ENCODE assay signal across 8 cellular contexts in the genomic region with DNA sequence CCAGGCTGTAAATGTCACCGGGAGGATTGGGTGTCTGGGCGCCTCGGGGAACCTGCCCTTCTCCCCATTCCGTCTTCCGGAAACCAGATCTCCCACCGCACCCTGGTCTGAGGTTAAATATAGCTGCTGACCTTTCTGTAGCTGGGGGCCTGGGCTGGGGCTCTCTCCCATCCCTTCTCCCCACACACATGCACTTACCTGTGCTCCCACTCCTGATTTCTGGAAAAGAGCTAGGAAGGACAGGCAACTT. TPM values are rescaled to one million over a fixed set of nuclear protein-coding genes. Genes with fewer than 3 reads are reported as not detected.
A peak's percentile ranks its signal among the peaks of the same experiment; 100 is the strongest.
DNase-seq lines count a peak whose midpoint lies in the region; ATAC-seq, FAIRE-seq and TF ChIP-seq lines count a peak whose summit lies in the region.

No MANE protein-coding gene starts in this region.

- H3K36me3 Mint-ChIP-seq in CD4-positive, alpha-beta T cell (ENCODE audit: low read depth): peaks cover 77% of the 10 kb centered on the region

- BruUV-seq in PC-9 (replicated peaks; lab: Mats Ljungman, UMichigan) (no TSS peak), endothelial cell of umbilical vein (replicated peaks; lab: Mats Ljungman, UMichigan) (no TSS peak)

- peaks cover 68% of the 10 kb centered on the region for H3K4me1 Mint-ChIP-seq in CD4-positive, alpha-beta T cell (ENCODE audit: low read depth)

- H3K4me3 ChIP-seq in PC-9 (peak overlapping the region; percentile 97), endothelial cell of umbilical vein (replicated peaks in 1 of 3; ENCODE audit: insufficient read depth in 1 of 3, low read depth in 1 of 3, low read length in 3 of 3) (peak overlapping the region; percentile 68 to 70 (median 68)), neutrophil (ENCODE audit: low read depth in 1 of 2, low read length in 1 of 2) (peak overlapping the region; percentile 72 to 96)

- CTCF ChIA-PET in CD4-positive, alpha-beta T cell (lab: Charles Lee): interaction anchor here (0.8 to 4.5 kb wide), 8 partner anchors 18 to 340 kb away, joined by 3 to 31 read pairs (median 4); partner anchors contain the start of genes MRPL51 and VAMP1
- CTCF ChIA-PET in PC-9 (lab: Charles Lee) (no interaction called here), endothelial cell of umbilical vein (lab: Charles Lee) (interaction anchor here (1.4 to 4.5 kb wide), 4 partner anchors 22 to 112 kb away, joined by 3 to 61 read pairs (median 6); no protein-coding TSS in a partner anchor)

- H3K9ac ChIP-seq in endothelial cell of umbilical vein (replicated peaks; ENCODE audit: extremely low read depth, insufficient read depth, low read length): peak overlapping the region; percentile 96

- H3K9me3 Mint-ChIP-seq in CD4-positive, alpha-beta T cell: no peaks in the 10 kb centered on the region

- H3K9me3 ChIP-seq in CD4-positive, alpha-beta T cell (ENCODE audit: control insufficient read depth, low read length): no peaks in the 10 kb centered on the region
- no peaks in the 10 kb centered on the region for H3K9me3 ChIP-seq in PC-9 (ENCODE audit: insufficient read depth, low read depth)
- H3K9me3 ChIP-seq in endothelial cell of umbilical vein (replicated peaks; ENCODE audit: control insufficient read depth, insufficient read depth, low read length): no peaks in the 10 kb centered on the region
- H3K9me3 ChIP-seq in neutrophil: no peaks in the 10 kb centered on the region

- H3K27ac ChIP-seq in CD4-positive, alpha-beta T cell (ENCODE audit: low read depth, low read length): peak overlapping the region; percentile 93
- H3K27ac ChIP-seq in PC-9: peak overlapping the region; percentile 83
- H3K27ac ChIP-seq in endothelial cell of umbilical vein (ENCODE audit: insufficient read depth, low read depth, low read length): peak overlapping the region; percentile 73
- peak overlapping the region; percentile 97 for H3K27ac ChIP-seq in neutrophil

- no peak for ATAC-seq in CD4-positive, alpha-beta T cell (ENCODE audit: poor library complexity)
- no peak for ATAC-seq in GM19455 (IDR thresholded peaks at IDR 0.05; ENCODE audit: unreplicated experiment)
- no peak for ATAC-seq in HG02571 (IDR thresholded peaks at IDR 0.05; ENCODE audit: unreplicated experiment)

- no peak for DNase-seq in CD4-positive, alpha-beta T cell
- DNase-seq in PC-9 (no peak), endothelial cell of umbilical vein (ENCODE audit: low read depth, low spot score) (no peak), D721Med (ENCODE audit: insufficient read length, low spot score) (no peak)
- no peak for DNase-seq in activated CD4-positive, CD25-positive, alpha-beta regulatory T cell treated with anti-CD3 and anti-CD28 coated beads, Interleukin-2, amount 50 U/mL, for 72 hours

- H3K9me2 ChIP-seq in PC-9 (ENCODE audit: insufficient read depth): no peaks in the 10 kb centered on the region

- peaks cover 93% of the 10 kb centered on the region for H3F3A ChIP-seq in PC-9 (ENCODE audit: insufficient read depth, low read depth)

- peak overlapping the region; percentile 96 for H3K4me3 Mint-ChIP-seq in CD4-positive, alpha-beta T cell

- H3K4me1 ChIP-seq in PC-9 (replicated peaks; ENCODE audit: insufficient read depth) (peaks cover 50% of the 10 kb centered on the region), endothelial cell of umbilical vein (ENCODE audit: control insufficient read depth, extremely low read depth, insufficient read depth, low read length) (peaks cover 41% of the 10 kb centered on the region), neutrophil (ENCODE audit: control insufficient read depth in 1 of 2, insufficient read depth in 1 of 2, low read depth in 1 of 2, low read length in 1 of 2) (peaks cover 77 to 79% of the 10 kb centered on the region in 2 experiments)

- intact Hi-C loops in CD4-positive, alpha-beta T cell (cut with DNase I, micrococcal nuclease): loop anchor here (1.0 to 5.0 kb wide), 4 partner anchors 65 to 213 kb away; partner anchors contain the start of gene VAMP1 (in 2 of the 2)
- intact Hi-C loops in PC-9 (cut with micrococcal nuclease; ENCODE audit: unreplicated experiment): loop anchor here (10.0 kb wide), 3 partner anchors 321 to 551 kb away; no protein-coding TSS in a partner anchor
- intact Hi-C loops in endothelial cell of umbilical vein (cut with micrococcal nuclease): loop anchor here (1.0 to 2.0 kb wide), 3 partner anchors 19 to 213 kb away; no protein-coding TSS in a partner anchor

- no peak for TF ChIP-seq POLR2A in endothelial cell of umbilical vein (IDR thresholded peaks at IDR 0.05; ENCODE audit: low read depth, low read length)

- peaks cover 55% of the 10 kb centered on the region for H3K79me2 ChIP-seq in PC-9 (ENCODE audit: low read depth)
- H3K79me2 ChIP-seq in endothelial cell of umbilical vein (ENCODE audit: control insufficient read depth, insufficient read depth, low read length): peaks cover 31% of the 10 kb centered on the region

- H4K20me1 ChIP-seq in PC-9 (ENCODE audit: insufficient read depth) (peaks cover 45% of the 10 kb centered on the region), endothelial cell of umbilical vein (replicated peaks; ENCODE audit: control insufficient read depth, extremely low read depth, insufficient read depth, low read length) (no peaks in the 10 kb centered on the region)

- H2AFZ ChIP-seq in PC-9 (no peak overlapping the region), endothelial cell of umbilical vein (ENCODE audit: low read depth, low read length) (no peak overlapping the region)

- H3K4me2 ChIP-seq in PC-9 (peak overlapping the region; percentile 96), endothelial cell of umbilical vein (ENCODE audit: insufficient read depth, low read length) (peak overlapping the region; percentile 60)

- H3K36me3 ChIP-seq in PC-9 (ENCODE audit: low read depth) (peaks cover 42% of the 10 kb centered on the region), endothelial cell of umbilical vein (ENCODE audit: control insufficient read depth in 2 of 2, extremely low read depth in 1 of 2, insufficient read depth in 2 of 2, low read length in 2 of 2) (peaks cover 21 to 30% of the 10 kb centered on the region in 2 experiments), neutrophil (peaks cover 57% of the 10 kb centered on the region)

- H3K27ac Mint-ChIP-seq in CD4-positive, alpha-beta T cell: peak overlapping the region; percentile 90

- POLR2A ChIA-PET in CD4-positive, alpha-beta T cell (lab: Charles Lee): interaction anchor here (0.5 to 6.5 kb wide), 19 partner anchors 17 to 408 kb away, joined by 3 to 58 read pairs (median 3); partner anchors contain the start of genes C12orf57, CD27, COPS7A and MRPL51
- POLR2A ChIA-PET in PC-9 (lab: Charles Lee; ENCODE audit: unreplicated experiment): interaction anchor here (0.6 to 0.7 kb wide), 4 partner anchors 12 to 679 kb away, joined by 3 to 5 read pairs (median 4); no protein-coding TSS in a partner anchor
- POLR2A ChIA-PET in endothelial cell of umbilical vein (lab: Charles Lee): interaction anchor here (1.4 to 2.4 kb wide), 2 partner anchors 14 to 18 kb away, joined by 7 to 14 read pairs; no protein-coding TSS in a partner anchor

- TF ChIP-seq CTCF in CD4-positive, alpha-beta T cell (IDR thresholded peaks at IDR 0.05): no peak
- no peak for TF ChIP-seq CTCF in PC-9 (conservative IDR thresholded peaks at IDR 0.05)
- no peak for TF ChIP-seq CTCF in endothelial cell of umbilical vein (IDR thresholded peaks at IDR 0.05; ENCODE audit: extremely low read depth in 1 of 2, insufficient read depth in 1 of 2, low read depth in 1 of 2, low read length in 2 of 2)
- no peak for TF ChIP-seq CTCF in neutrophil (IDR thresholded peaks at IDR 0.05)
- no peak for TF ChIP-seq CTCF in D721Med (IDR thresholded peaks at IDR 0.05; ENCODE audit: insufficient read depth, missing control alignments)

- FAIRE-seq in endothelial cell of umbilical vein (lab: Jason Lieb, UNC) (no peak), D721Med (lab: Jason Lieb, UNC) (no peak)

- no peaks in the 10 kb centered on the region for H3K9me1 ChIP-seq in endothelial cell of umbilical vein (replicated peaks; ENCODE audit: control insufficient read depth, extremely low read depth, insufficient read depth, low read length)

- dilution Hi-C loops in endothelial cell of umbilical vein (cut with MboI; ENCODE audit: extremely low pct_ligation_motif_present, low sequenced_read_pairs): no loop called here

- no peaks in the 10 kb centered on the region for H3K27me3 ChIP-seq in CD4-positive, alpha-beta T cell (ENCODE audit: control insufficient read depth, insufficient read depth, low read length)
- no peaks in the 10 kb centered on the region for H3K27me3 ChIP-seq in PC-9 (ENCODE audit: insufficient read depth, low read depth)
- H3K27me3 ChIP-seq in endothelial cell of umbilical vein (ENCODE audit: control insufficient read depth in 2 of 2, insufficient read depth in 2 of 2, low read length in 2 of 2): no peaks in the 10 kb centered on the region
- no peaks in the 10 kb centered on the region for H3K27me3 ChIP-seq in neutrophil

- H3K27me3 Mint-ChIP-seq in CD4-positive, alpha-beta T cell: no peaks in the 10 kb centered on the region

RNA-seq across cellular contexts. Expression of gene GAPDH, which starts 1.3 kb away (rescaled TPM):
- total RNA-seq in CD4-positive, alpha-beta T cell: 100 to 1,000 TPM; 498 to 508 TPM
- 6,143 and 8,169 TPM in 2 replicates for total RNA-seq in PC-9 (2021)
- total RNA-seq in endothelial cell of umbilical vein: 4,245 and 4,648 TPM in 2 replicates
- 8,748 and 10,370 TPM in 2 replicates for polyA plus RNA-seq in endothelial cell of umbilical vein
- polyA plus RNA-seq in endothelial cell of umbilical vein (2011; cell fraction: cytosol; rRNA removed): 9,573 and 9,900 TPM in 2 replicates
- 2,700 and 3,179 TPM in 2 replicates for polyA plus RNA-seq in endothelial cell of umbilical vein (2011; cell fraction: nucleus; rRNA removed)
- polyA plus RNA-seq in endothelial cell of umbilical vein (2012): 5,034 and 5,687 TPM in 2 replicates
- polyA minus RNA-seq in endothelial cell of umbilical vein: 7,250 and 7,739 TPM in 2 replicates
- 5,221 TPM for polyA minus RNA-seq in endothelial cell of umbilical vein (2011; cell fraction: cytosol; rRNA and poly(A)+ RNA removed)
- 818 and 923 TPM in 2 replicates for polyA minus RNA-seq in endothelial cell of umbilical vein (2011; cell fraction: nucleus; rRNA and poly(A)+ RNA removed)

RNA-seq across cellular contexts. Expression of gene IFFO1, which starts 20.2 kb away (rescaled TPM):
- 10 to 100 TPM; 21.6 to 21.9 TPM for total RNA-seq in CD4-positive, alpha-beta T cell
- total RNA-seq in PC-9 (2021): 0.65 and 0.70 TPM in 2 replicates
- 26.4 and 27.7 TPM in 2 replicates for total RNA-seq in endothelial cell of umbilical vein
- 41.0 and 41.2 TPM in 2 replicates for polyA plus RNA-seq in endothelial cell of umbilical vein
- polyA plus RNA-seq in endothelial cell of umbilical vein (2011; cell fraction: cytosol; rRNA removed): 15.9 and 21.0 TPM in 2 replicates
- polyA plus RNA-seq in endothelial cell of umbilical vein (2011; cell fraction: nucleus; rRNA removed): 156 and 161 TPM in 2 replicates
- 18.3 and 26.1 TPM in 2 replicates for polyA plus RNA-seq in endothelial cell of umbilical vein (2012)
- polyA minus RNA-seq in endothelial cell of umbilical vein: 19.2 and 20.3 TPM in 2 replicates
- polyA minus RNA-seq in endothelial cell of umbilical vein (2011; cell fraction: cytosol; rRNA and poly(A)+ RNA removed): not detected
- polyA minus RNA-seq in endothelial cell of umbilical vein (2011; cell fraction: nucleus; rRNA and poly(A)+ RNA removed): 12.7 and 20.1 TPM in 2 replicates

RNA-seq across cellular contexts. Expression of gene NOP2, which starts 32.5 kb away (rescaled TPM):
- 10 to 100 TPM; 75.3 to 76.8 TPM for total RNA-seq in CD4-positive, alpha-beta T cell
- 97.5 and 101 TPM in 2 replicates for total RNA-seq in PC-9 (2021)
- total RNA-seq in endothelial cell of umbilical vein: 58.5 and 63.6 TPM in 2 replicates
- 17.8 and 26.3 TPM in 2 replicates for polyA plus RNA-seq in endothelial cell of umbilical vein
- 28.3 and 30.1 TPM in 2 replicates for polyA plus RNA-seq in endothelial cell of umbilical vein (2011; cell fraction: cytosol; rRNA removed)
- 160 and 198 TPM in 2 replicates for polyA plus RNA-seq in endothelial cell of umbilical vein (2011; cell fraction: nucleus; rRNA removed)
- 44.4 and 58.0 TPM in 2 replicates for polyA plus RNA-seq in endothelial cell of umbilical vein (2012)
- polyA minus RNA-seq in endothelial cell of umbilical vein: 29.2 and 29.4 TPM in 2 replicates
- 26.3 TPM for polyA minus RNA-seq in endothelial cell of umbilical vein (2011; cell fraction: cytosol; rRNA and poly(A)+ RNA removed)
- polyA minus RNA-seq in endothelial cell of umbilical vein (2011; cell fraction: nucleus; rRNA and poly(A)+ RNA removed): 33.6 and 35.6 TPM in 2 replicates

RNA-seq across cellular contexts. Expression of gene NCAPD2, which starts 41.7 kb away (rescaled TPM):
- total RNA-seq in CD4-positive, alpha-beta T cell: 10 to 100 TPM; 13.7 to 14.9 TPM
- 220 and 266 TPM in 2 replicates for total RNA-seq in PC-9 (2021)
- total RNA-seq in endothelial cell of umbilical vein: 77.3 and 90.1 TPM in 2 replicates
- 33.6 and 41.8 TPM in 2 replicates for polyA plus RNA-seq in endothelial cell of umbilical vein
- polyA plus RNA-seq in endothelial cell of umbilical vein (2011; cell fraction: cytosol; rRNA removed): 51.2 and 57.2 TPM in 2 replicates
- 57.7 and 61.4 TPM in 2 replicates for polyA plus RNA-seq in endothelial cell of umbilical vein (2011; cell fraction: nucleus; rRNA removed)
- polyA plus RNA-seq in endothelial cell of umbilical vein (2012): 32.3 and 64.2 TPM in 2 replicates
- 96.4 and 101 TPM in 2 replicates for polyA minus RNA-seq in endothelial cell of umbilical vein
- polyA minus RNA-seq in endothelial cell of umbilical vein (2011; cell fraction: cytosol; rRNA and poly(A)+ RNA removed): 117 TPM
- polyA minus RNA-seq in endothelial cell of umbilical vein (2011; cell fraction: nucleus; rRNA and poly(A)+ RNA removed): 40.0 and 76.8 TPM in 2 replicates

RNA-seq across cellular contexts. Expression of gene MRPL51, which starts 42.6 kb away (rescaled TPM):
- 10 to 100 TPM; 15.1 to 16.7 TPM for total RNA-seq in CD4-positive, alpha-beta T cell
- total RNA-seq in PC-9 (2021) (432 and 456 TPM in 2 replicates), endothelial cell of umbilical vein (267 and 273 TPM in 2 replicates)
- 84.5 and 147 TPM in 2 replicates for polyA plus RNA-seq in endothelial cell of umbilical vein
- 159 and 183 TPM in 2 replicates for polyA plus RNA-seq in endothelial cell of umbilical vein (2011; cell fraction: cytosol; rRNA removed)
- polyA plus RNA-seq in endothelial cell of umbilical vein (2011; cell fraction: nucleus; rRNA removed): 54.5 and 64.9 TPM in 2 replicates
- 256 and 305 TPM in 2 replicates for polyA plus RNA-seq in endothelial cell of umbilical vein (2012)
- polyA minus RNA-seq in endothelial cell of umbilical vein: 33.5 and 42.6 TPM in 2 replicates
- polyA minus RNA-seq in endothelial cell of umbilical vein (2011; cell fraction: cytosol; rRNA and poly(A)+ RNA removed): 41.8 TPM
- 9.0 and 11.2 TPM in 2 replicates for polyA minus RNA-seq in endothelial cell of umbilical vein (2011; cell fraction: nucleus; rRNA and poly(A)+ RNA removed)

Comparison
In these comparisons a context has a peak if more than half of its experiments do, and no peak if none do; other contexts are left out.
1. RNA of gene IFFO1, which starts 20.2 kb away (total RNA-seq): 26.4 to 27.7 TPM in endothelial cell of umbilical vein and 21.6 to 21.9 TPM in CD4-positive, alpha-beta T cell; 0.65 to 0.70 TPM in PC-9; every median in the first group is over 10 times any median in the second.
2. Peak in every context shown above with its lines, with median percentiles within 50 percentile points of each other: H3K27ac ChIP-seq and H3K4me3 ChIP-seq.